ENCODE assay signal across 32 cellular contexts in the genomic region with DNA sequence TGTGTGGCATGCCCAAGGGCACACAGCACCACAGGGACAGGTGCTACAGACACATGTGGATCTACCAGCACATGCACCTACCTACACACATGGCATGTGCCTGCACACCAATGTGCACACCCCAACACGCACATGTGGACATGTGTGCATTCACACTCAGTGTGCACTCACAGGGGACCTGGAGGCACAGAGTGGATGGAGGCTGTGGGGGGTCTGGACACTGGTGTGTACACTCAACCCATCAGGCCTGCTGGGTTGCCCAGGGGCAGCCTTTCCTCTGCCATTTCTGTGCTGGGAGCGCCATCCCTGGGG. TPM values are rescaled to one million over a fixed set of nuclear protein-coding genes. Genes with fewer than 3 reads are reported as not detected.
DNase-seq lines count a peak whose midpoint lies in the region; FAIRE-seq and TF ChIP-seq lines count a peak whose summit lies in the region.
"Had no signal": no experiment of that assay in that cellular context is flagged by ENCODE, and none has a peak within 500 bp of the region (broad histone marks: within the 10 kb centered on the region; RNA-seq: fewer than 3 reads in every experiment).

No MANE protein-coding gene starts in this region.

- H3K36me3 ChIP-seq in NT2/D1 (ENCODE audit: insufficient read depth, insufficient read length, low read length) (no peaks in the 10 kb centered on the region), H1 (ENCODE audit: control insufficient read depth in 2 of 4, insufficient read depth in 4 of 4, low read length in 3 of 4) (no peaks in the 10 kb centered on the region), tibial nerve (no peaks in the 10 kb centered on the region), A673 (ENCODE audit: insufficient read depth, low read length, poor library complexity, severe bottlenecking) (no peaks in the 10 kb centered on the region), Caco-2 (ENCODE audit: control insufficient read depth, insufficient read depth, low read length) (no peaks in the 10 kb centered on the region)
- H3K36me3 ChIP-seq: adrenal gland, brain microvascular endothelial cell, colonic mucosa, heart right ventricle, left ventricle myocardium inferior, sigmoid colon, suprapubic skin, vagina had no signal

- H4K20me1 ChIP-seq in H1 (replicated peaks in 1 of 2; ENCODE audit: control insufficient read depth in 1 of 2, insufficient read depth in 2 of 2, low read length in 2 of 2), result peaks cover 0 to 2% of the 10 kb centered on the region in 2 experiments

- H3K23ac ChIP-seq in H1 (ENCODE audit: insufficient read length), result no peak overlapping the region

- H3K4me1 ChIP-seq in NT2/D1 (ENCODE audit: insufficient read depth, insufficient read length), result peaks cover 34% of the 10 kb centered on the region
- H3K4me1 ChIP-seq in H1 (replicated peaks in 1 of 4; ENCODE audit: control insufficient read depth in 3 of 4, insufficient read depth in 4 of 4, low read length in 3 of 4), result peaks cover 17 to 54% (median 38%) of the 10 kb centered on the region in 4 experiments
- peaks cover 0 to 41% (median 3%) of the 10 kb centered on the region in 4 donors for H3K4me1 ChIP-seq in tibial nerve
- peaks cover 8% of the 10 kb centered on the region for H3K4me1 ChIP-seq in A673 (ENCODE audit: insufficient read depth, low read length, poor library complexity, severe bottlenecking)
- peaks cover 33% of the 10 kb centered on the region for H3K4me1 ChIP-seq in Caco-2
- H3K4me1 ChIP-seq: adrenal gland, vagina had no signal

- DNase-seq in NT2/D1 (ENCODE audit: low read depth, low spot score) (no peak), H1 (ENCODE audit: low read depth in 1 of 2, low spot score in 2 of 2) (no peak), mesothelial cell of epicardium (ENCODE audit: low spot score in 2 of 2, unreplicated experiment in 2 of 2) (no peak), substantia nigra (lab: John Stamatoyannopoulos, UW) (peak in 1 of 49 donors; percentile 29), tibial nerve (ENCODE audit: low spot score in 2 of 2) (no peak), A673 (ENCODE audit: low spot score) (no peak), Caco-2 (no peak), erythroblast (lab: John Stamatoyannopoulos, UW) (no peak)
- DNase-seq: activated B cell treated with CpG ODN at 0.5 μM for 24 hours; activated CD4-positive, alpha-beta T cell treated with anti-CD3 and anti-CD28 coated beads, Interleukin-2, amount 50 U/mL, for 1 hour; activated CD8-positive, alpha-beta memory T cell treated with anti-CD3 and anti-CD28 coated beads, Interleukin-2, amount 10 ng/mL, durations not matched to agents 7 days and 5 days; activated naive CD4-positive, alpha-beta T cell treated with Interleukin-2 at 50 U/mL for 16 hours; adrenal gland; brain microvascular endothelial cell; colonic mucosa; effector memory CD8-positive, alpha-beta T cell; foreskin fibroblast; heart right ventricle; left ventricle myocardium inferior; naive thymus-derived CD4-positive, alpha-beta T cell; NCI-H510A; NK-92 treated with Interleukin-12 subunit alpha and Interleukin-12 subunit beta, amount 100 ng/mL, for 24 hours; PC-9; SHP77; sigmoid colon; stimulated activated CD4-positive, alpha-beta T cell treated with anti-CD3 and anti-CD28 coated beads, Interleukin-15, amount 100 ng/mL, for 24 hours; stimulated activated naive B cell treated with anti-CD40 and anti-IgM and Interleukin-4, amounts not matched to agents 10 μg/mL and 1 μg/mL and 100 μg/mL, for 72 hours had no signal

- peak overlapping the region; percentile 88 for H3K4ac ChIP-seq in H1 (replicated peaks; ENCODE audit: insufficient read length, low read depth, low read length)

- H3K4me1 Mint-ChIP-seq in mesothelial cell of epicardium, result peaks cover 70% of the 10 kb centered on the region
- peaks cover 20% of the 10 kb centered on the region for H3K4me1 Mint-ChIP-seq in Caco-2 (ENCODE audit: low read depth, unreplicated experiment)

- peak overlapping the region; percentile 13 for H3K4me3 ChIP-seq in NT2/D1 (ENCODE audit: insufficient read length, low read depth)
- H3K4me3 ChIP-seq in H1 (ENCODE audit: extremely low read depth in 1 of 4, insufficient read depth in 2 of 4, low read depth in 3 of 4, low read length in 4 of 4), result peak overlapping the region in 2 of 4 experiments; percentile 23 to 62; a peak in 4 of 8 replicates
- H3K4me3 ChIP-seq in tibial nerve, result no peak overlapping the region
- H3K4me3 ChIP-seq in A673 (ENCODE audit: low read depth, low read length, poor library complexity, severe bottlenecking), result no peak overlapping the region
- H3K4me3 ChIP-seq in Caco-2 (ENCODE audit: low read depth, low read length), result no peak overlapping the region
- H3K4me3 ChIP-seq: adrenal gland, colonic mucosa, heart right ventricle, left ventricle myocardium inferior, PC-9, sigmoid colon, suprapubic skin, vagina had no signal

- no peaks in the 10 kb centered on the region for H3K36me3 Mint-ChIP-seq in mesothelial cell of epicardium
- peaks cover 5% of the 10 kb centered on the region for H3K36me3 Mint-ChIP-seq in Caco-2 (ENCODE audit: insufficient read depth, unreplicated experiment)
- H3K36me3 Mint-ChIP-seq: activated CD8-positive, alpha-beta memory T cell treated with anti-CD3 and anti-CD28 coated beads, Interleukin-2, amount 10 ng/mL, durations not matched to agents 7 days and 5 days; naive thymus-derived CD4-positive, alpha-beta T cell had no signal

- no peak for TF ChIP-seq POLR2A in H1 (IDR thresholded peaks at IDR 0.05; ENCODE audit: control extremely low read depth in 1 of 2, low read depth in 2 of 2, low read length in 2 of 2)
- TF ChIP-seq POLR2A in tibial nerve (IDR thresholded peaks at IDR 0.05), result no peak
- TF ChIP-seq POLR2A in erythroblast (IDR thresholded peaks at IDR 0.05; ENCODE audit: low read length), result no peak

- no peak for FAIRE-seq in H1 (lab: Jason Lieb, UNC)
- FAIRE-seq: GM18507 had no signal

- no TSS peak for BruUV-seq in A673 (replicated peaks; lab: Mats Ljungman, UMichigan)
- no TSS peak for BruUV-seq in Caco-2 (replicated peaks; lab: Mats Ljungman, UMichigan)

- H2BK5ac ChIP-seq in H1 (ENCODE audit: low read depth, low read length), result peak overlapping the region; percentile 60; the same call in 1 of the 2 replicates

- H3K27me3 ChIP-seq in NT2/D1 (ENCODE audit: insufficient read depth, insufficient read length) (peaks cover 8% of the 10 kb centered on the region), H1 (replicated peaks in 1 of 4; ENCODE audit: control insufficient read depth in 3 of 4, extremely low read depth in 1 of 4, insufficient read depth in 3 of 4, low read length in 3 of 4) (no peaks in the 10 kb centered on the region; a peak in 2 of 7 replicates), tibial nerve (peaks cover 0 to 34% of the 10 kb centered on the region in 2 donors), A673 (replicated peaks; ENCODE audit: insufficient read depth, low read depth, low read length, poor library complexity) (no peaks in the 10 kb centered on the region), Caco-2 (replicated peaks; ENCODE audit: control insufficient read depth, insufficient read depth, low read length) (no peaks in the 10 kb centered on the region)
- H3K27me3 ChIP-seq: colonic mucosa, vagina had no signal

- H3K56ac ChIP-seq in H1 (replicated peaks; ENCODE audit: insufficient read length, low read depth, low read length), result no peak overlapping the region

- H3K27ac Mint-ChIP-seq in mesothelial cell of epicardium, result no peak overlapping the region
- H3K27ac Mint-ChIP-seq in Caco-2 (ENCODE audit: unreplicated experiment), result no peak overlapping the region
- H3K27ac Mint-ChIP-seq: activated B cell treated with CpG ODN at 0.5 μM for 24 hours; activated CD8-positive, alpha-beta memory T cell treated with anti-CD3 and anti-CD28 coated beads, Interleukin-2, amount 10 ng/mL, durations not matched to agents 7 days and 5 days; effector memory CD8-positive, alpha-beta T cell; stimulated activated naive B cell treated with anti-CD40 and anti-IgM and Interleukin-4, amounts not matched to agents 10 μg/mL and 1 μg/mL and 100 μg/mL, for 72 hours had no signal

- peak overlapping the region; percentile 73 for H2BK20ac ChIP-seq in H1 (ENCODE audit: low read length)

- POLR2A ChIA-PET in H1 (lab: Charles Lee; ENCODE audit: partially characterized antibody), result interaction anchor here (1.0 to 2.4 kb wide), 4 partner anchors 8 to 27 kb away, joined by 3 to 6 read pairs (median 4); no protein-coding TSS in a partner anchor
- POLR2A ChIA-PET in A673 (lab: Charles Lee; ENCODE audit: low non-redundant PET), result no interaction called here
- POLR2A ChIA-PET in Caco-2 (lab: Charles Lee), result no interaction called here

- H3K9me3 ChIP-seq in NT2/D1 (ENCODE audit: insufficient read depth, low read length) (no peaks in the 10 kb centered on the region), H1 (ENCODE audit: insufficient read depth in 2 of 2, low read depth in 1 of 2, low read length in 1 of 2) (no peaks in the 10 kb centered on the region), tibial nerve (no peaks in the 10 kb centered on the region), A673 (ENCODE audit: low read depth, low read length, poor library complexity, severe bottlenecking) (no peaks in the 10 kb centered on the region), Caco-2 (no peaks in the 10 kb centered on the region)
- H3K9me3 ChIP-seq: adrenal gland, colonic mucosa, heart right ventricle, left ventricle myocardium inferior, sigmoid colon, suprapubic skin, vagina had no signal

- no peak for TF ChIP-seq RAD21 in H1 (IDR thresholded peaks at IDR 0.05 in 1 of 2, conservative IDR thresholded peaks at IDR 0.05 in 1 of 2; ENCODE audit: low read depth in 2 of 2, low read length in 2 of 2)

- peaks cover 11% of the 10 kb centered on the region for H3K23me2 ChIP-seq in H1 (ENCODE audit: low read depth, low read length)

- WGBS in H1 (ENCODE audit: extremely low coverage in 1 of 2, insufficient coverage in 1 of 2, insufficient read length in 1 of 2, insufficient replicate concordance in 2 of 2, low coverage in 1 of 2, low lambda C conversion rate in 2 of 2, missing lambda C conversion rate in 1 of 2), 2 experiments, result 89% methylated on average over 2 of the region's 2 CpGs; no CpG with 5 or more reads in 1 of the 2 experiments
- WGBS in tibial nerve, 2 donors, result 86 to 100% methylated on average over 2 of the region's 2 CpGs

- H3K27me3 Mint-ChIP-seq in mesothelial cell of epicardium (ENCODE audit: low read depth), result peaks cover 4% of the 10 kb centered on the region
- peaks cover 1% of the 10 kb centered on the region for H3K27me3 Mint-ChIP-seq in Caco-2 (ENCODE audit: insufficient read depth, unreplicated experiment)
- H3K27me3 Mint-ChIP-seq: activated B cell treated with CpG ODN at 0.5 μM for 24 hours had no signal

- H3K79me2 ChIP-seq in H1 (ENCODE audit: control insufficient read depth in 1 of 2, insufficient read depth in 2 of 2, low read length in 2 of 2), result no peaks in the 10 kb centered on the region

- H3K27ac ChIP-seq in H1 (ENCODE audit: low read depth, low read length), result peak overlapping the region; percentile 62; the same call in 1 of the 2 replicates
- peak overlapping the region; percentile 92 for H3K27ac ChIP-seq in substantia nigra (ENCODE audit: low read depth, low read length, poor library complexity, severe bottlenecking)
- H3K27ac ChIP-seq in tibial nerve, result no peak overlapping the region
- H3K27ac ChIP-seq in A673 (ENCODE audit: low read depth, low read length, poor library complexity, severe bottlenecking), result no peak overlapping the region
- H3K27ac ChIP-seq: adrenal gland, brain microvascular endothelial cell, C4-2B, colonic mucosa, heart right ventricle, left ventricle myocardium inferior, PC-9, sigmoid colon, suprapubic skin, vagina had no signal

- no peaks in the 10 kb centered on the region for H3K79me1 ChIP-seq in H1 (ENCODE audit: low read depth, low read length)

- H4K5ac ChIP-seq in H1 (ENCODE audit: insufficient read length, low read depth, low read length), result peak overlapping the region; percentile 78

- peak overlapping the region; percentile 75 to 85 for H3K4me2 ChIP-seq in H1 (ENCODE audit: insufficient read depth in 1 of 2, low read depth in 2 of 2, low read length in 2 of 2)
- H3K4me2 ChIP-seq: PC-9 had no signal

- H3K9me3 Mint-ChIP-seq in mesothelial cell of epicardium, result no peaks in the 10 kb centered on the region
- H3K9me3 Mint-ChIP-seq in Caco-2 (ENCODE audit: unreplicated experiment), result no peaks in the 10 kb centered on the region
- H3K9me3 Mint-ChIP-seq: activated B cell treated with CpG ODN at 0.5 μM for 24 hours; effector memory CD8-positive, alpha-beta T cell; naive thymus-derived CD4-positive, alpha-beta T cell; stimulated activated naive B cell treated with anti-CD40 and anti-IgM and Interleukin-4, amounts not matched to agents 10 μg/mL and 1 μg/mL and 100 μg/mL, for 72 hours had no signal

- CTCF ChIA-PET in H1 (lab: Charles Lee; ENCODE audit: partially characterized antibody) (interaction anchor here (1.0 to 22.0 kb wide), 3 partner anchors 9 to 266 kb away, joined by 4 to 668 read pairs (median 5); no protein-coding TSS in a partner anchor), A673 (lab: Charles Lee) (no interaction called here), Caco-2 (lab: Charles Lee) (interaction anchor here (0.7 kb wide), 1 partner anchor 42 kb away, joined by 3 read pairs; no protein-coding TSS in a partner anchor)

- H2BK15ac ChIP-seq in H1 (ENCODE audit: low read length), result peak overlapping the region; percentile 95

- H3K4me3 Mint-ChIP-seq in mesothelial cell of epicardium (peak overlapping the region; percentile 37), Caco-2 (ENCODE audit: unreplicated experiment) (no peak overlapping the region)
- H3K4me3 Mint-ChIP-seq: activated B cell treated with CpG ODN at 0.5 μM for 24 hours; activated CD8-positive, alpha-beta memory T cell treated with anti-CD3 and anti-CD28 coated beads, Interleukin-2, amount 10 ng/mL, durations not matched to agents 7 days and 5 days; effector memory CD8-positive, alpha-beta T cell; stimulated activated naive B cell treated with anti-CD40 and anti-IgM and Interleukin-4, amounts not matched to agents 10 μg/mL and 1 μg/mL and 100 μg/mL, for 72 hours had no signal

- H2BK12ac ChIP-seq in H1 (ENCODE audit: low read depth, low read length), result peak overlapping the region; percentile 98; the same call in 1 of the 2 replicates

- no peak overlapping the region for H3K14ac ChIP-seq in H1 (ENCODE audit: insufficient read length)

- H2AFZ ChIP-seq in H1 (ENCODE audit: low read length), result no peak overlapping the region
- H2AFZ ChIP-seq: PC-9 had no signal

- no peak overlapping the region; the same call in 1 of the 2 replicates for H4K8ac ChIP-seq in H1 (ENCODE audit: extremely low read depth, insufficient read depth, low read length)

- TF ChIP-seq EP300 in H1 (IDR thresholded peaks at IDR 0.05; ENCODE audit: borderline replicate concordance in 1 of 2, low read depth in 2 of 2, low read length in 2 of 2) (no peak), tibial nerve (IDR thresholded peaks at IDR 0.05) (no peak)

- peak overlapping the region; percentile 98 for H4K91ac ChIP-seq in H1 (replicated peaks; ENCODE audit: insufficient read length, low read length)

- H3K18ac ChIP-seq in H1 (ENCODE audit: extremely low read depth, low read length), result peak overlapping the region; percentile 71

- intact Hi-C loops in A673 (cut with micrococcal nuclease; ENCODE audit: unreplicated experiment), result no loop called here
- intact Hi-C loops in Caco-2 (cut with micrococcal nuclease; ENCODE audit: unreplicated experiment), result no loop called here

- peak overlapping the region; percentile 63 for H2BK120ac ChIP-seq in H1 (replicated peaks; ENCODE audit: low read depth, low read length)

- no peak for TF ChIP-seq CTCF in H1 (IDR thresholded peaks at IDR 0.05; ENCODE audit: control extremely low read depth in 1 of 3, insufficient read depth in 1 of 3, low read depth in 1 of 3, low read length in 3 of 3)
- no peak for TF ChIP-seq CTCF in mesothelial cell of epicardium (IDR thresholded peaks at IDR 0.05; ENCODE audit: unreplicated experiment)
- TF ChIP-seq CTCF in tibial nerve (IDR thresholded peaks at IDR 0.05), result no peak
- no peak for TF ChIP-seq CTCF in A673 (conservative IDR thresholded peaks at IDR 0.05; ENCODE audit: low read depth, low read length)
- no peak for TF ChIP-seq CTCF in Caco-2 (IDR thresholded peaks at IDR 0.05; ENCODE audit: insufficient read depth in 1 of 2, low read depth in 1 of 2, low read length in 1 of 2, severe bottlenecking in 1 of 2, unreplicated experiment in 1 of 2)

- H2AK5ac ChIP-seq in H1 (ENCODE audit: low read depth, low read length), result peak overlapping the region; percentile 92

- H3K9ac ChIP-seq in NT2/D1 (ENCODE audit: insufficient read length, low read depth) (peak overlapping the region; percentile 70), H1 (replicated peaks in 1 of 4; ENCODE audit: extremely low read depth in 1 of 4, low read depth in 3 of 4, low read length in 3 of 4) (peak overlapping the region in 1 of 4 experiments; percentile 45; a peak in 2 of 7 replicates)

RNA-seq across cellular contexts. Expression of a gene that starts 1.7 kb away (rescaled TPM):
- 8.4 and 10.3 TPM in 2 replicates for total RNA-seq in H1 (2021; fragmentation: NEBNext Ultra II Directional; extraction: Animal tissue kit (Norgen Biotek cat#: 25700))
- 4.0 and 6.9 TPM in 2 replicates for polyA plus RNA-seq in H1 (2011; rRNA removed)
- polyA plus RNA-seq in H1 (2011; cell fraction: cytosol; rRNA removed), result 4.8 TPM
- 21.4 TPM for polyA plus RNA-seq in H1 (2011; cell fraction: nucleus; rRNA removed)
- 5.1 to 11.2 TPM (median 9.5 TPM) in 4 replicates for polyA plus RNA-seq in H1 (2012, experiment 1 of 2)
- polyA plus RNA-seq in H1 (2012, experiment 2 of 2), result 6.3 TPM
- 3.3 TPM for polyA plus RNA-seq in H1 (2013, experiment 1 of 2)
- polyA plus RNA-seq in H1 (2013, experiment 2 of 2), result 3.0 TPM
- polyA minus RNA-seq in H1 (2011; rRNA and poly(A)+ RNA removed), result 8.8 and 10.1 TPM in 2 replicates
- polyA minus RNA-seq in H1 (2011; cell fraction: cytosol; rRNA and poly(A)+ RNA removed), result 17.2 TPM
- 19.0 TPM for polyA minus RNA-seq in H1 (2011; cell fraction: nucleus; rRNA and poly(A)+ RNA removed)
- total RNA-seq in mesothelial cell of epicardium (35.1 to 43.0 TPM (median 41.0 TPM) in 3 replicates), tibial nerve (under 1 TPM in 2 of 4 donors, not detected in 2; under 0.01 to 0.44 TPM), A673 (2021) (0.47 and 0.55 TPM in 2 replicates), Caco-2 (2022) (0.34 and 0.56 TPM in 2 replicates)
- total RNA-seq: activated CD8-positive, alpha-beta memory T cell treated with anti-CD3 and anti-CD28 coated beads, Interleukin-2, amount 10 ng/mL, durations not matched to agents 7 days and 5 days; esophagus mucosa; left ventricle myocardium inferior; naive thymus-derived CD4-positive, alpha-beta T cell; PC-9; suprapubic skin; vagina had no signal
- polyA plus RNA-seq: naive thymus-derived CD4-positive, alpha-beta T cell had no signal

Comparison
In these comparisons a context has a peak if more than half of its experiments do, and no peak if none do; other contexts are left out.
1. H3K27ac ChIP-seq: peak in H1 (single experiment) and substantia nigra (single experiment); none in tibial nerve (0 of 4) and A673 (single experiment).